Comparison of ENCODE assay signal across 20 cellular contexts in genomic region chr10:17954856-17955255, GRCh38. TPM values are rescaled to one million over a fixed set of nuclear protein-coding genes. Genes with fewer than 3 reads are reported as not detected.
"Had no signal": no experiment of that assay in that cellular context is flagged by ENCODE, and none has a peak within 500 bp of the region (broad histone marks: within the 10 kb centered on the region; RNA-seq: fewer than 3 reads in every experiment).

No MANE protein-coding gene starts in this region.

- H3K9me3 Mint-ChIP-seq: activated naive CD8-positive, alpha-beta T cell treated with anti-CD3 and anti-CD28 coated beads for 36 hours; activated T-helper 17 cell treated with anti-CD3 and anti-CD28 coated beads, Interleukin-2, amount 50 U/mL, for 72 hours had no signal

- H3K27me3 Mint-ChIP-seq: activated CD4-positive, alpha-beta memory T cell treated with anti-CD3 and anti-CD28 coated beads, Interleukin-2, amount 10 ng/mL, durations not matched to agents 7 days and 5 days; activated CD8-positive, alpha-beta memory T cell treated with anti-CD3 and anti-CD28 coated beads, Interleukin-2, amount 10 ng/mL, durations not matched to agents 7 days and 5 days had no signal

- H3K36me3 Mint-ChIP-seq: activated CD8-positive, alpha-beta memory T cell treated with anti-CD3 and anti-CD28 coated beads, Interleukin-2, amount 10 ng/mL, durations not matched to agents 7 days and 5 days; activated naive CD8-positive, alpha-beta T cell treated with anti-CD3 and anti-CD28 coated beads for 36 hours; stimulated activated naive B cell treated with anti-CD40 and anti-IgM and Interleukin-4, amounts not matched to agents 10 μg/mL and 1 μg/mL and 100 μg/mL, for 72 hours had no signal

- H3K4me1 Mint-ChIP-seq: activated CD4-positive, alpha-beta memory T cell treated with anti-CD3 and anti-CD28 coated beads, Interleukin-2, amount 10 ng/mL, durations not matched to agents 7 days and 5 days; activated CD8-positive, alpha-beta memory T cell treated with anti-CD3 and anti-CD28 coated beads, Interleukin-2, amount 10 ng/mL, durations not matched to agents 7 days and 5 days; activated naive CD8-positive, alpha-beta T cell treated with anti-CD3 and anti-CD28 coated beads for 36 hours; activated T-helper 17 cell treated with anti-CD3 and anti-CD28 coated beads, Interleukin-2, amount 50 U/mL, for 72 hours; stimulated activated naive B cell treated with anti-CD40 and anti-IgM and Interleukin-4, amounts not matched to agents 10 μg/mL and 1 μg/mL and 100 μg/mL, for 72 hours had no signal

- DNase-seq: activated CD4-positive, alpha-beta memory T cell treated with anti-CD3 and anti-CD28 coated beads, Interleukin-2, amount 10 ng/mL, durations not matched to agents 7 days and 5 days; activated CD4-positive, alpha-beta T cell treated with anti-CD3 and anti-CD28 coated beads for 4 hours; activated CD8-positive, alpha-beta memory T cell treated with anti-CD3 and anti-CD28 coated beads, Interleukin-2, amount 10 ng/mL, durations not matched to agents 7 days and 5 days; activated naive CD4-positive, alpha-beta T cell; activated naive CD8-positive, alpha-beta T cell treated with anti-CD3 and anti-CD28 coated beads for 36 hours; amniotic stem cell; effector CD8-positive, alpha-beta T cell; foreskin melanocyte; glutamatergic neuron; left lung; right lobe of liver; spleen; stimulated activated naive B cell treated with anti-CD40 and anti-IgM and Interleukin-4, amounts not matched to agents 10 μg/mL and 1 μg/mL and 100 μg/mL, for 72 hours; upper lobe of right lung had no signal

- H3K36me3 ChIP-seq: esophagus muscularis mucosa, left lung, right lobe of liver, spleen, upper lobe of right lung had no signal

- ATAC-seq: activated CD8-positive, alpha-beta memory T cell treated with anti-CD3 and anti-CD28 coated beads, Interleukin-2, amount 10 ng/mL, durations not matched to agents 7 days and 5 days; activated T-helper 17 cell treated with anti-CD3 and anti-CD28 coated beads, Interleukin-2, amount 50 U/mL, for 72 hours; left lung; right lobe of liver; stimulated activated naive B cell treated with anti-CD40 and anti-IgM and Interleukin-4, amounts not matched to agents 10 μg/mL and 1 μg/mL and 100 μg/mL, for 72 hours; upper lobe of right lung had no signal

- H3K27ac Mint-ChIP-seq: activated CD4-positive, alpha-beta memory T cell treated with anti-CD3 and anti-CD28 coated beads, Interleukin-2, amount 10 ng/mL, durations not matched to agents 7 days and 5 days; activated CD8-positive, alpha-beta memory T cell treated with anti-CD3 and anti-CD28 coated beads, Interleukin-2, amount 10 ng/mL, durations not matched to agents 7 days and 5 days; activated naive CD8-positive, alpha-beta T cell treated with anti-CD3 and anti-CD28 coated beads for 36 hours; activated T-helper 17 cell treated with anti-CD3 and anti-CD28 coated beads, Interleukin-2, amount 50 U/mL, for 72 hours; stimulated activated naive B cell treated with anti-CD40 and anti-IgM and Interleukin-4, amounts not matched to agents 10 μg/mL and 1 μg/mL and 100 μg/mL, for 72 hours had no signal

- H3K27me3 ChIP-seq: esophagus muscularis mucosa, left lung, right lobe of liver, spleen, upper lobe of right lung had no signal

- H3K9me3 ChIP-seq: esophagus muscularis mucosa, right lobe of liver, upper lobe of right lung had no signal

- H3K4me3 Mint-ChIP-seq: activated CD4-positive, alpha-beta memory T cell treated with anti-CD3 and anti-CD28 coated beads, Interleukin-2, amount 10 ng/mL, durations not matched to agents 7 days and 5 days; activated CD8-positive, alpha-beta memory T cell treated with anti-CD3 and anti-CD28 coated beads, Interleukin-2, amount 10 ng/mL, durations not matched to agents 7 days and 5 days; activated naive CD8-positive, alpha-beta T cell treated with anti-CD3 and anti-CD28 coated beads for 36 hours; activated T-helper 17 cell treated with anti-CD3 and anti-CD28 coated beads, Interleukin-2, amount 50 U/mL, for 72 hours; neural crest cell; stimulated activated naive B cell treated with anti-CD40 and anti-IgM and Interleukin-4, amounts not matched to agents 10 μg/mL and 1 μg/mL and 100 μg/mL, for 72 hours had no signal

- H3K4me1 ChIP-seq: esophagus muscularis mucosa, left lung, right lobe of liver, spleen, upper lobe of right lung had no signal

- H3K4me3 ChIP-seq: esophagus muscularis mucosa, left lung, right lobe of liver, spleen, upper lobe of right lung had no signal

- H3K27ac ChIP-seq: esophagus muscularis mucosa, left lung, right lobe of liver, spleen, upper lobe of right lung had no signal

RNA-seq across cellular contexts. Expression of gene SLC39A12, which starts 3.1 kb away (rescaled TPM):
- total RNA-seq: activated CD4-positive, alpha-beta memory T cell treated with anti-CD3 and anti-CD28 coated beads, Interleukin-2, amount 10 ng/mL, durations not matched to agents 7 days and 5 days; activated CD8-positive, alpha-beta memory T cell treated with anti-CD3 and anti-CD28 coated beads, Interleukin-2, amount 10 ng/mL, durations not matched to agents 7 days and 5 days; activated naive CD8-positive, alpha-beta T cell treated with anti-CD3 and anti-CD28 coated beads for 36 hours; activated T-helper 17 cell treated with anti-CD3 and anti-CD28 coated beads, Interleukin-2, amount 50 U/mL, for 72 hours; esophagus muscularis mucosa; neural crest cell; osteocyte; pulmonary artery endothelial cell; T-helper 2 cell treated with Interferon-gamma antibody and Interleukin-4, amounts not matched to agents 100 ng/mL and 5 ng/mL, for 36 hours had no signal
